In the genomic region with DNA sequence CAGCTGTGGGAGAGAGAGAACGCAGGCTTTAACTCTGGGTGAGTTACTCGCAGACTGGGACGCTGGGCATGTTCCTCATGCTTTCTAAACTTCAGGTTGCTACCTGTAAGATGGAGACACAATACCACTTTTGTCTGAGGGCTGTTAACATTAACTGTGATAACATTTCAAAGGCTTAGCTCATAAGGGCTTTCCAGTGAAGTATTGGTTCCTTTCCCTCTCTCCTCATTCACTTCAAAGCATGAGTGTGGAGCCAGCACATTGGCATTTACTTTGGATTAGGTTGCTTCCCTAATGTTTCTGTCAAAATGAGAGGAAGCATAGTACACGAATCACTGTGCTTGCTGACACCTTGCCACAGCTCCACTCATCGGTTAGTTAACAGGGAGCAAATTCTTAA, we compare ENCODE assay signal across 17 cellular contexts. TPM values are rescaled to one million over a fixed set of nuclear protein-coding genes. Genes with fewer than 3 reads are reported as not detected.
DNase-seq lines count a peak whose midpoint lies in the region; ATAC-seq, FAIRE-seq and TF ChIP-seq lines count a peak whose summit lies in the region.
"Had no signal": no experiment of that assay in that cellular context is flagged by ENCODE, and none has a peak within 500 bp of the region (broad histone marks: within the 10 kb centered on the region; RNA-seq: fewer than 3 reads in every experiment).

No MANE protein-coding gene starts in this region.

- H3K4me2 ChIP-seq in BLaER1, result peak overlapping the region; percentile 39

- FAIRE-seq in pancreas (lab: Jason Lieb, UNC), result no peak
- FAIRE-seq: A204.1 had no signal

- H3K27me3 ChIP-seq in BLaER1, result no peaks in the 10 kb centered on the region
- no peaks in the 10 kb centered on the region for H3K27me3 ChIP-seq in pancreas
- H3K27me3 ChIP-seq in heart left ventricle, result no peaks in the 10 kb centered on the region

- H3K36me3 ChIP-seq in BLaER1, result 0 out of 2 replicates have a peak, but pooled peaks cover 7% of the 10 kb centered on the region
- no peaks in the 10 kb centered on the region for H3K36me3 ChIP-seq in pancreas
- H3K36me3 ChIP-seq in heart left ventricle, result no peaks in the 10 kb centered on the region
- H3K36me3 ChIP-seq: HAP-1 had no signal

- TF ChIP-seq POLR2A in heart left ventricle (IDR thresholded peaks at IDR 0.05), result no peak

- 62 to 66% methylated on average over 5 of the region's 5 CpGs for WGBS in pancreas, 2 donors
- WGBS in heart left ventricle, 4 donors, result 48 to 82% (median 74%) methylated on average over 5 of the region's 5 CpGs

- peaks cover 2% of the 10 kb centered on the region for H3K36me3 Mint-ChIP-seq in T-helper 17 cell (ENCODE audit: low read depth)

- intact Hi-C loops in pancreas (cut with DNase I) (no loop called here), heart left ventricle (cut with DNase I) (no loop called here)

- ATAC-seq in T-helper 17 cell, result no peak
- peak in 3 of 4 donors; percentile 17 to 69 (median 58) for ATAC-seq in pancreas
- ATAC-seq in heart left ventricle, result no peak
- ATAC-seq in SK-N-SH treated with all-trans-retinoic acid at 6 μM for 48 hours, result no peak
- no peak for ATAC-seq in HG03025 (IDR thresholded peaks at IDR 0.05; ENCODE audit: low FRiP score, unreplicated experiment)

- H3K27ac ChIP-seq in BLaER1 (no peak overlapping the region), pancreas (peak overlapping the region in 3 of 4 donors; percentile 14 to 44 (median 23)), heart left ventricle (no peak overlapping the region)

- H4K20me1 ChIP-seq in BLaER1, result no peaks in the 10 kb centered on the region

- no peak overlapping the region for H3K9ac ChIP-seq in BLaER1

- H3K4me1 ChIP-seq in BLaER1 (peaks cover 17% of the 10 kb centered on the region), pancreas (peaks cover 0 to 13% (median 10%) of the 10 kb centered on the region in 3 donors), heart left ventricle (peaks cover 0 to 18% (median under 1%) of the 10 kb centered on the region in 12 donors)
- H3K4me1 ChIP-seq: HAP-1 had no signal

- H3K4me1 Mint-ChIP-seq in T-helper 17 cell, result peaks cover 5% of the 10 kb centered on the region

- H3K4me3 Mint-ChIP-seq in T-helper 17 cell, result no peak overlapping the region
- H3K4me3 Mint-ChIP-seq: CD14-positive monocyte had no signal

- H3K9me3 ChIP-seq in BLaER1, result no peaks in the 10 kb centered on the region
- no peaks in the 10 kb centered on the region for H3K9me3 ChIP-seq in T-helper 17 cell (ENCODE audit: control insufficient read depth, low read length, poor library complexity, severe bottlenecking)
- no peaks in the 10 kb centered on the region for H3K9me3 ChIP-seq in pancreas
- H3K9me3 ChIP-seq in heart left ventricle, result no peaks in the 10 kb centered on the region
- H3K9me3 ChIP-seq: HAP-1 had no signal

- DNase-seq in T-helper 17 cell (no peak), islet precursor cell (peak; percentile 58), pancreas (no peak), heart left ventricle (no peak), iPS-NIHi11 (ENCODE audit: low spot score) (no peak)
- DNase-seq: COR-L47; NCI-H1436 treated with DMSO at 0.1 percent for 48 hours; NCI-H69; NK-92 treated with Interleukin-12 subunit alpha and Interleukin-12 subunit beta, amount 100 ng/mL, for 24 hours; OCI-M1; RPMI8226 had no signal

- H3K4me3 ChIP-seq in BLaER1 (no peak overlapping the region), pancreas (no peak overlapping the region), heart left ventricle (no peak overlapping the region)
- H3K4me3 ChIP-seq: HAP-1 had no signal

- H3K27me3 Mint-ChIP-seq in T-helper 17 cell, result no peaks in the 10 kb centered on the region

- H3K27ac Mint-ChIP-seq in T-helper 17 cell, result peak overlapping the region; percentile 27

- no peak for TF ChIP-seq CTCF in pancreas (IDR thresholded peaks at IDR 0.05)
- TF ChIP-seq CTCF in heart left ventricle (IDR thresholded peaks at IDR 0.05), result no peak

TF ChIP-seq in SK-N-SH treated with all-trans-retinoic acid at 6 μM for 48 hours, 23 proteins besides CTCF, POLR2A, EP300 and RAD21:
- TF ChIP-seq PPARA (CRISPR knock-in tag; IDR thresholded peaks at IDR 0.05; ENCODE audit: borderline replicate concordance) (no peak), CREB5 (CRISPR knock-in tag; IDR thresholded peaks at IDR 0.05; ENCODE audit: low read depth) (no peak), ZFP3 (CRISPR knock-in tag; IDR thresholded peaks at IDR 0.05) (no peak), TCF4 (CRISPR knock-in tag; IDR thresholded peaks at IDR 0.05; ENCODE audit: borderline replicate concordance) (no peak), GLIS3 (CRISPR knock-in tag; IDR thresholded peaks at IDR 0.05) (no peak), RARB (CRISPR knock-in tag; IDR thresholded peaks at IDR 0.05) (no peak), BACH2 (CRISPR knock-in tag; IDR thresholded peaks at IDR 0.05; ENCODE audit: borderline replicate concordance) (no peak)
- TF ChIP-seq, protein P1, sequence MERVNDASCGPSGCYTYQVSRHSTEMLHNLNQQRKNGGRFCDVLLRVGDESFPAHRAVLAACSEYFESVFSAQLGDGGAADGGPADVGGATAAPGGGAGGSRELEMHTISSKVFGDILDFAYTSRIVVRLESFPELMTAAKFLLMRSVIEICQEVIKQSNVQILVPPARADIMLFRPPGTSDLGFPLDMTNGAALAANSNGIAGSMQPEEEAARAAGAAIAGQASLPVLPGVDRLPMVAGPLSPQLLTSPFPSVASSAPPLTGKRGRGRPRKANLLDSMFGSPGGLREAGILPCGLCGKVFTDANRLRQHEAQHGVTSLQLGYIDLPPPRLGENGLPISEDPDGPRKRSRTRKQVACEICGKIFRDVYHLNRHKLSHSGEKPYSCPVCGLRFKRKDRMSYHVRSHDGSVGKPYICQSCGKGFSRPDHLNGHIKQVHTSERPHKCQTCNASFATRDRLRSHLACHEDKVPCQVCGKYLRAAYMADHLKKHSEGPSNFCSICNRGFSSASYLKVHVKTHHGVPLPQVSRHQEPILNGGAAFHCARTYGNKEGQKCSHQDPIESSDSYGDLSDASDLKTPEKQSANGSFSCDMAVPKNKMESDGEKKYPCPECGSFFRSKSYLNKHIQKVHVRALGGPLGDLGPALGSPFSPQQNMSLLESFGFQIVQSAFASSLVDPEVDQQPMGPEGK (CRISPR knock-in tag; IDR thresholded peaks at IDR 0.05; ENCODE audit: borderline replicate concordance), result no peak
- TF ChIP-seq, protein P2, sequence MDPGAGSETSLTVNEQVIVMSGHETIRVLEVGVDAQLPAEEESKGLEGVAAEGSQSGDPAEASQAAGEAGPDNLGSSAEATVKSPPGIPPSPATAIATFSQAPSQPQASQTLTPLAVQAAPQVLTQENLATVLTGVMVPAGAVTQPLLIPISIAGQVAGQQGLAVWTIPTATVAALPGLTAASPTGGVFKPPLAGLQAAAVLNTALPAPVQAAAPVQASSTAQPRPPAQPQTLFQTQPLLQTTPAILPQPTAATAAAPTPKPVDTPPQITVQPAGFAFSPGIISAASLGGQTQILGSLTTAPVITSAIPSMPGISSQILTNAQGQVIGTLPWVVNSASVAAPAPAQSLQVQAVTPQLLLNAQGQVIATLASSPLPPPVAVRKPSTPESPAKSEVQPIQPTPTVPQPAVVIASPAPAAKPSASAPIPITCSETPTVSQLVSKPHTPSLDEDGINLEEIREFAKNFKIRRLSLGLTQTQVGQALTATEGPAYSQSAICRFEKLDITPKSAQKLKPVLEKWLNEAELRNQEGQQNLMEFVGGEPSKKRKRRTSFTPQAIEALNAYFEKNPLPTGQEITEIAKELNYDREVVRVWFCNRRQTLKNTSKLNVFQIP (CRISPR knock-in tag; IDR thresholded peaks at IDR 0.05; ENCODE audit: borderline replicate concordance, low read depth), result no peak

RNA-seq across cellular contexts. Expression of gene INSIG2, which starts 30.2 kb away (rescaled TPM):
- total RNA-seq in T-helper 17 cell (10 to 100 TPM in 1 of 2 donors, 1 to 10 TPM in 1; 9.6 to 15.3 TPM), pancreas (10 to 100 TPM in 5 of 6 donors, 1 to 10 TPM in 1; 8.2 to 23.0 (median 14.2) TPM), heart left ventricle (10 to 100 TPM in 7 of 9 donors, 1 to 10 TPM in 2; 9.1 to 16.4 (median 13.7) TPM)
- polyA plus RNA-seq in pancreas (10 to 100 TPM in 1 of 2 donors, 1 to 10 TPM in 1; 7.9 to 15.6 TPM), heart left ventricle (10 to 100 TPM in 1 of 2 donors, 1 to 10 TPM in 1; 6.5 to 14.6 TPM)

Comparison
In these comparisons a context has a peak if more than half of its experiments do, and no peak if none do; other contexts are left out.
1. H3K27ac ChIP-seq: peak in pancreas (3 of 4); none in BLaER1 (single experiment) and heart left ventricle (0 of 12).
2. ATAC-seq: peak in pancreas (3 of 4); none in T-helper 17 cell (single experiment), heart left ventricle (0 of 4), SK-N-SH treated with all-trans-retinoic acid at 6 μM for 48 hours (single experiment) and HG03025 (single experiment).